1 cellular context compared by ENCODE assay signal in the genomic region with DNA sequence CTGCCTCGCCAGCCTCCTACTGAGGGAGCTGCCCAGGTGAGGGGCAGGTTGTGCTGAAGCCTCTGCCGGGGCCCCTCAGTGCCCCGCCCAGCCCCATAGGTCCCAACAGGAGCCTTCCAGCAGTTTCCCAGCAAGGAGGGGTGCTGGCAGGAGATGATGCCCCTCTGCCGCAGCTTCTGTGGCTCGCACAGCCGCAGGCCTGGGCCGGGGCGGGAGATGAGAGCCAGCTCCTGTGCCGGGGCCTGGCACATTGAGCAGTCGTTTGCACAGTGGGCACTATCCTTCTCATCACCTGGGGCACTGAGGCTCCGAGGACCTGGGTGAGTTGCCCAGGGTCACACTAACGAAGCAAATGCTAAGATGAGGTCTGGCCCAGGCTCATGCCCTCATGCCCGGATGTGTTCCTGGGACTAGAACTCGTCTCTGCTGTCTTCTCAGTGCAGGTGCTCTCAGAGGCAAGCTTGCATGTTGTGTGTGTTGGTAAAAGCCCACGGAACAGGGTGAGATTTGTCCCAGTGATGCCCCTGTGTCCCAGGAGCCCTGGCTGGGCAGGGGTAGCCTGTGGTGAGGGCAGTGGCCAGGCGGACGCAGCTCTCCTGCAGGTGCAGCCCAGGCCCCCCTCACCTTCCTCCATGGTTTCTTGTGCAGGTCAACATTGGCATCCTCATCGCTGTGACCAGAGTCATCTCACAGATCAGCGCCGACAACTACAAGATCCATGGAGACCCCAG.
TF ChIP-seq lines count a peak whose summit lies in the region.

No MANE protein-coding gene starts in this region.

TF ChIP-seq in WTC11, 78 proteins besides CTCF, POLR2A, EP300 and RAD21:
- TF ChIP-seq, protein P1, sequence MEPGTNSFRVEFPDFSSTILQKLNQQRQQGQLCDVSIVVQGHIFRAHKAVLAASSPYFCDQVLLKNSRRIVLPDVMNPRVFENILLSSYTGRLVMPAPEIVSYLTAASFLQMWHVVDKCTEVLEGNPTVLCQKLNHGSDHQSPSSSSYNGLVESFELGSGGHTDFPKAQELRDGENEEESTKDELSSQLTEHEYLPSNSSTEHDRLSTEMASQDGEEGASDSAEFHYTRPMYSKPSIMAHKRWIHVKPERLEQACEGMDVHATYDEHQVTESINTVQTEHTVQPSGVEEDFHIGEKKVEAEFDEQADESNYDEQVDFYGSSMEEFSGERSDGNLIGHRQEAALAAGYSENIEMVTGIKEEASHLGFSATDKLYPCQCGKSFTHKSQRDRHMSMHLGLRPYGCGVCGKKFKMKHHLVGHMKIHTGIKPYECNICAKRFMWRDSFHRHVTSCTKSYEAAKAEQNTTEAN (CRISPR knock-in tag; IDR thresholded peaks at IDR 0.05) = 0 out of 2 replicates have a peak, but pooled peaks have one; percentile 41
- no peak for TF ChIP-seq NR1H2 (CRISPR knock-in tag; IDR thresholded peaks at IDR 0.05)
